8 cellular contexts compared by ENCODE assay signal in the genomic region with DNA sequence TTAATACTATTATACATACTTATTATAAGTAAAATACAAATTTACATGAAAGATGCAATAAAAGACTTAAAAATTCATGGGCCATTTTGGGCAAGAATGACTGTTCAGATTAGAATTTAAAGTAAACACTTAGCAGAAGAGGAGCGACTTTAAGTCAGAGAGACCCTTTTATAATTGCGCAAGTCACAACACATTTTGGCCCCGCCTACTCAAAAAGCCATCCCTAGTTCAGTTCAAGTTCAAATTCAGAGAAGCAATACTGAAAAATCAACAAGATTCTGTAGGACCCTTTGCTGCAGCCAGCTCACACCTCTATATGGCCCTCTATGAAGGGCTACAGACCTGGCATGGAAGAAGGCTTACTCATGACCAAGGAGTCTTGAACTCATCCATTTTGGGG.
"Had no signal": no experiment of that assay in that cellular context is flagged by ENCODE, and none has a peak within 500 bp of the region (broad histone marks: within the 10 kb centered on the region; RNA-seq: fewer than 3 reads in every experiment).

No MANE protein-coding gene starts in this region.

- DNase-seq: H7, HFFc6, Kasumi-1, KG1 had no signal

- H3K9me3 ChIP-seq: HAP-1 had no signal

- ATAC-seq: GM23338, HCT116 had no signal

- FAIRE-seq: HTR-8/SVneo had no signal

- H3K36me3 ChIP-seq: HAP-1 had no signal

- H2AFZ ChIP-seq: GM23338 had no signal

- H3K4me2 ChIP-seq: GM23338 had no signal

- H3K4me3 ChIP-seq: GM23338, HAP-1 had no signal

- H3K4me1 ChIP-seq: HAP-1 had no signal
